ENCODE assay signal across 8 cellular contexts in genomic region chr6:3259491-3259958, GRCh38. TPM values are rescaled to one million over a fixed set of nuclear protein-coding genes. Genes with fewer than 3 reads are reported as not detected.
A peak's percentile ranks its signal among the peaks of the same experiment; 100 is the strongest.
DNase-seq lines count a peak whose midpoint lies in the region; ATAC-seq and TF ChIP-seq lines count a peak whose summit lies in the region.

No MANE protein-coding gene starts in this region.

- peaks cover 7% of the 10 kb centered on the region for H3K27me3 Mint-ChIP-seq in nephron progenitor cell (ENCODE audit: low read depth, poor library complexity)

- peaks cover 0 to 13% of the 10 kb centered on the region in 2 donors for H3K36me3 ChIP-seq in vagina

- peak overlapping the region; percentile 95 for H3K4me3 Mint-ChIP-seq in nephron progenitor cell

- H3K4me3 ChIP-seq in AG09309 (ENCODE audit: control insufficient read depth, low read depth, low read length) (peak overlapping the region; percentile 75), vagina (peak overlapping the region; percentile 67 to 81)

- no peaks in the 10 kb centered on the region for H3K27me3 ChIP-seq in vagina

- peaks cover 49% of the 10 kb centered on the region for H3K4me1 ChIP-seq in vagina

- TF ChIP-seq CTCF in AG09309 (IDR thresholded peaks at IDR 0.05; ENCODE audit: control insufficient read depth, insufficient read depth, low read depth, low read length, missing control alignments) (no peak), nephron progenitor cell (IDR thresholded peaks at IDR 0.05) (no peak), vagina (IDR thresholded peaks at IDR 0.05) (no peak)

- DNase-seq in AG09309 (ENCODE audit: low read depth) (no peak), NCI-H2029 (lab: John Stamatoyannopoulos, UW) (peak; percentile 55), fibroblast of gingiva (ENCODE audit: low read depth) (peak; percentile 35), nephron progenitor cell (peak; percentile 36), vagina (ENCODE audit: extremely low spot score in 2 of 2) (no peak)
- peak; percentile 33 to 45 for DNase-seq in activated CD4-positive, alpha-beta T cell treated with anti-CD3 and anti-CD28 coated beads, Interleukin-2, amount 50 U/mL, for 48 hours

- peaks cover 12% of the 10 kb centered on the region for H3K36me3 Mint-ChIP-seq in nephron progenitor cell (ENCODE audit: low read depth)

- peaks cover 36% of the 10 kb centered on the region for H3K4me1 Mint-ChIP-seq in nephron progenitor cell

- no peak for TF ChIP-seq POLR2A in vagina (IDR thresholded peaks at IDR 0.05)

- no peak overlapping the region for H3K27ac Mint-ChIP-seq in nephron progenitor cell

- H3K9me3 ChIP-seq in vagina: no peaks in the 10 kb centered on the region

- no peaks in the 10 kb centered on the region for H3K9me3 Mint-ChIP-seq in nephron progenitor cell

- ATAC-seq in GM18498 (IDR thresholded peaks at IDR 0.05; ENCODE audit: unreplicated experiment) (peak; percentile 32), HG02840 (IDR thresholded peaks at IDR 0.05; ENCODE audit: low FRiP score, unreplicated experiment) (peak; percentile 29)

- intact Hi-C loops in vagina (cut with DNase I): loop anchor here (5.0 kb wide), 2 partner anchors 137 to 317 kb away; no protein-coding TSS in a partner anchor

- peak overlapping the region; percentile 77 for H3K27ac ChIP-seq in vagina

RNA-seq across cellular contexts. Expression of gene PSMG4, which starts 0.8 kb away (rescaled TPM):
- total RNA-seq in vagina: 25.0 TPM

RNA-seq across cellular contexts. Expression of gene TUBB2B, which starts 32.1 kb away (rescaled TPM):
- total RNA-seq in vagina: 6.9 TPM

Comparison
In these comparisons a context has a peak if more than half of its experiments do, and no peak if none do; other contexts are left out.
1. DNase-seq: peak in NCI-H2029 (single experiment), activated CD4-positive, alpha-beta T cell treated with anti-CD3 and anti-CD28 coated beads, Interleukin-2, amount 50 U/mL, for 48 hours (2 of 2), fibroblast of gingiva (single experiment) and nephron progenitor cell (single experiment); none in AG09309 (single experiment) and vagina (0 of 2).